In genomic region chr4:113328514-113328913, GRCh38 we compare ENCODE assay signal across 9 cellular contexts.
A peak's percentile ranks its signal among the peaks of the same experiment; 100 is the strongest.
DNase-seq lines count a peak whose midpoint lies in the region; ATAC-seq and TF ChIP-seq lines count a peak whose summit lies in the region.
"Had no signal": no experiment of that assay in that cellular context is flagged by ENCODE, and none has a peak within 500 bp of the region (broad histone marks: within the 10 kb centered on the region; RNA-seq: fewer than 3 reads in every experiment).

No MANE protein-coding gene starts in this region.

- no peak overlapping the region for H3K4me3 Mint-ChIP-seq in GM23338
- H3K4me3 Mint-ChIP-seq in T-helper 2 cell treated with Interferon-gamma antibody and Interleukin-4, amounts not matched to agents 5 μg/mL and 100 μg/mL, for 36 hours, result no peak overlapping the region

- no peaks in the 10 kb centered on the region for H3K79me2 ChIP-seq in GM23338 (replicated peaks; ENCODE audit: insufficient read depth)

- H3K36me3 Mint-ChIP-seq in GM23338 (ENCODE audit: low read depth), result no peaks in the 10 kb centered on the region; the same call in 2 of the 3 replicates
- H3K36me3 Mint-ChIP-seq in T-helper 2 cell treated with Interferon-gamma antibody and Interleukin-4, amounts not matched to agents 5 μg/mL and 100 μg/mL, for 36 hours (ENCODE audit: low read depth), result no peaks in the 10 kb centered on the region

- H3K27me3 ChIP-seq in GM23338 (ENCODE audit: insufficient read depth) (no peaks in the 10 kb centered on the region), heart right ventricle (no peaks in the 10 kb centered on the region), stomach (no peaks in the 10 kb centered on the region)
- H3K27me3 ChIP-seq: neutrophil had no signal

- H3K9me2 ChIP-seq in GM23338 (ENCODE audit: insufficient read depth), result no peaks in the 10 kb centered on the region

- H3F3A ChIP-seq in GM23338 (replicated peaks; ENCODE audit: low read depth), result no peaks in the 10 kb centered on the region

- 94 to 95% methylated on average over 3 of the region's 3 CpGs for WGBS in heart right ventricle, 2 donors
- 83 to 93% (median 92%) methylated on average over 3 of the region's 3 CpGs for WGBS in stomach, 5 donors

- H3K9me3 Mint-ChIP-seq in GM23338, result no peaks in the 10 kb centered on the region
- no peaks in the 10 kb centered on the region for H3K9me3 Mint-ChIP-seq in T-helper 2 cell treated with Interferon-gamma antibody and Interleukin-4, amounts not matched to agents 5 μg/mL and 100 μg/mL, for 36 hours

- peaks cover 25% of the 10 kb centered on the region for H3K4me1 Mint-ChIP-seq in GM23338
- no peaks in the 10 kb centered on the region for H3K4me1 Mint-ChIP-seq in T-helper 2 cell treated with Interferon-gamma antibody and Interleukin-4, amounts not matched to agents 5 μg/mL and 100 μg/mL, for 36 hours (ENCODE audit: low read depth)

- H4K20me1 ChIP-seq in GM23338 (replicated peaks; ENCODE audit: insufficient read depth), result no peaks in the 10 kb centered on the region

- H3K27ac Mint-ChIP-seq in GM23338, result no peak overlapping the region
- H3K27ac Mint-ChIP-seq in T-helper 2 cell treated with Interferon-gamma antibody and Interleukin-4, amounts not matched to agents 5 μg/mL and 100 μg/mL, for 36 hours, result no peak overlapping the region

- TF ChIP-seq CTCF in AG10803 (conservative IDR thresholded peaks at IDR 0.05; ENCODE audit: low read length) (peak; percentile 13; the same call in 1 of the 2 replicates), GM23338 (conservative IDR thresholded peaks at IDR 0.05; ENCODE audit: low read depth in 2 of 2) (peak; percentile 79 to 88), heart right ventricle (IDR thresholded peaks at IDR 0.05) (peak in 7 of 9 donors; percentile 35 to 46 (median 43)), stomach (IDR thresholded peaks at IDR 0.05) (peak in 2 of 7 experiments; percentile 9 to 13)

- DNase-seq in AG10803 (ENCODE audit: low read depth) (no peak), GM23338 (ENCODE audit: low spot score) (peak; percentile 86), RKO (ENCODE audit: low spot score) (peak; percentile 33), heart right ventricle (no peak), SKM-1 treated with dmso at 0.1 percent for 144 hours (lab: John Stamatoyannopoulos, UW; ENCODE audit: unreplicated experiment) (no peak), stomach (no peak), NCI-H1417 (lab: John Stamatoyannopoulos, UW) (no peak)
- no peak for DNase-seq in T-helper 2 cell treated with Interferon-gamma antibody and Interleukin-4, amounts not matched to agents 5 μg/mL and 100 μg/mL, for 36 hours (ENCODE audit: low spot score)

- H2AFZ ChIP-seq in GM23338, result no peak overlapping the region

- H3K36me3 ChIP-seq in GM23338 (ENCODE audit: insufficient read depth), result no peaks in the 10 kb centered on the region
- H3K36me3 ChIP-seq in heart right ventricle, result peaks cover 0 to 43% (median 3%) of the 10 kb centered on the region in 9 donors
- peaks cover 0 to 5% (median 4%) of the 10 kb centered on the region in 4 donors for H3K36me3 ChIP-seq in stomach
- H3K36me3 ChIP-seq: neutrophil had no signal

- no peak overlapping the region for H3K4me2 ChIP-seq in GM23338

- TF ChIP-seq POLR2A in stomach (IDR thresholded peaks at IDR 0.05), result no peak

- H3K27me3 Mint-ChIP-seq in GM23338 (ENCODE audit: insufficient read depth, low read depth, poor library complexity), result no peaks in the 10 kb centered on the region
- H3K27me3 Mint-ChIP-seq in T-helper 2 cell treated with Interferon-gamma antibody and Interleukin-4, amounts not matched to agents 5 μg/mL and 100 μg/mL, for 36 hours (ENCODE audit: low read depth), result peaks cover 19% of the 10 kb centered on the region

- H3K27ac ChIP-seq in GM23338 (ENCODE audit: low read depth), result no peak overlapping the region
- no peak overlapping the region for H3K27ac ChIP-seq in heart right ventricle
- no peak overlapping the region for H3K27ac ChIP-seq in stomach
- H3K27ac ChIP-seq: neutrophil had no signal

- H3K9me3 ChIP-seq in heart right ventricle, result no peaks in the 10 kb centered on the region
- H3K9me3 ChIP-seq in stomach, result no peaks in the 10 kb centered on the region
- H3K9me3 ChIP-seq: neutrophil had no signal

- intact Hi-C loops in heart right ventricle (cut with DNase I) (loop anchor here in 1 of 10 donors (5.0 kb wide), 1 partner anchor 51 kb away; no protein-coding TSS in a partner anchor), stomach (cut with DNase I; ENCODE audit: low total_unique reads) (no loop called here)

- peak; percentile 96 for ATAC-seq in GM23338
- peak in 1 of 8 donors; percentile 53 for ATAC-seq in heart right ventricle

- H3K4me3 ChIP-seq in AG10803 (ENCODE audit: low read length), result no peak overlapping the region
- no peak overlapping the region for H3K4me3 ChIP-seq in GM23338
- no peak overlapping the region for H3K4me3 ChIP-seq in heart right ventricle
- H3K4me3 ChIP-seq in stomach, result no peak overlapping the region

- no peak for TF ChIP-seq EP300 in stomach (IDR thresholded peaks at IDR 0.05)

- H3K4me1 ChIP-seq in GM23338 (ENCODE audit: insufficient read depth) (peaks cover 15% of the 10 kb centered on the region; the same call in 1 of the 2 replicates), heart right ventricle (peaks cover 0 to 3% (median 0%) of the 10 kb centered on the region in 9 donors), stomach (peaks cover 0 to 11% (median 0%) of the 10 kb centered on the region in 4 donors)

TF ChIP-seq in GM23338, 12 proteins besides CTCF, POLR2A, EP300 and RAD21:
- TF ChIP-seq ZNF462 (CRISPR knock-in tag; IDR thresholded peaks at IDR 0.05) (no peak), JUNB (IDR thresholded peaks at IDR 0.05; ENCODE audit: unreplicated experiment) (no peak)

Comparison
In these comparisons a context has a peak if more than half of its experiments do, and no peak if none do; other contexts are left out.
1. DNase-seq: peak in GM23338 (single experiment) and RKO (single experiment); none in AG10803 (single experiment), heart right ventricle (0 of 2), T-helper 2 cell treated with Interferon-gamma antibody and Interleukin-4, amounts not matched to agents 5 μg/mL and 100 μg/mL, for 36 hours (single experiment), SKM-1 treated with dmso at 0.1 percent for 144 hours (single experiment), stomach (single experiment) and NCI-H1417 (0 of 3).